In the genomic region with DNA sequence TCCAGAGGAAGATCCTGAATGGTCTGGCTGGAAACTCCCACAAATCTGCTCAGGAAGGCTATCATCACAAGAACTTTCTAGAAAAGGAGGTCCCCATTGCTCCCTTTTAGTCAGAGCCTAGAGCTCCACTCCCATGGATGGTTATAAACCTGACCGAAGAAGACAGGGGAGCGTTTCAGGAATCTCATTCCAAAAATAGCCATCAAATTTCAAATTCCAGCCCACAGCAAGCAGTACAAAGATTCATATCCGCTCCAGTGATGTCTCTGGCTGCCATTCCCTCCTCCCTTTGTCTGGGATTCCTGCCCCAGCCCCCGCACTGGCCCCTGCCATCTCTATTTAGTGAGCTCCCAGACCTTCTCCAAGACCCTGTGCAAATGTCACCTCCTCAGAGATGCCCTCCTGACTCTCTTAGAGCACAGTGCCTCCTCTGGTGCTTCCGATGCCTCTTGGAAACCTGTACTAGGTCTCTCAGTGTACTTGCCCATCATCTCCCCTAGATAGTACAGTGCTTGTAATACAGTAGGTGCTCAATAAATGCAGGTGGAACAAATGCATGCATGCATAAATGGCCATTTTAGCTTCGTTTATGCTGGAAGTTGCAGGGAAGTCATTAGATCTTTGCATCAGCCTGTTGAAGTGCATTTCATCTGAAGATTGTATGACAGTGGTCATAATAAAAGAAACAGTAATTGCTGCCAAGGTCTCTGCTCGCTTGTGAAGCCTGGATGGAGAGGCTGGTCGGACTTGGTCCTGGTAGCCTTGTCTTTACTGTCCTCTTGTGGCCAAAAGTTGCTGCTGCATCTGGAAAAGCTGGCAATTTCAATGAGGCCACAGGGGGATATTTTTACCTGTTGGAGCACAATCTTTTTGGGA, we compare ENCODE assay signal across 8 cellular contexts. TPM values are rescaled to one million over a fixed set of nuclear protein-coding genes. Genes with fewer than 3 reads are reported as not detected.
DNase-seq lines count a peak whose midpoint lies in the region; ATAC-seq and TF ChIP-seq lines count a peak whose summit lies in the region.

No MANE protein-coding gene starts in this region.

- peak; percentile 83 for ATAC-seq in HG02973 (IDR thresholded peaks at IDR 0.05; ENCODE audit: unreplicated experiment)
- ATAC-seq in activated T-cell treated with anti-CD3 and anti-CD28 coated beads, Interleukin-2, amount 50 U/mL, for 72 hours (replicated peaks in 1 of 2), result peak in 1 of 2 donors; percentile 32

- H3K27ac ChIP-seq in AG04450 (ENCODE audit: low read depth, low read length), result no peak overlapping the region

- no peak overlapping the region for H3K27ac Mint-ChIP-seq in activated T-cell treated with anti-CD3 and anti-CD28 coated beads, Interleukin-2, amount 50 U/mL, for 72 hours
- H3K27ac Mint-ChIP-seq in glutamatergic neuron (ENCODE audit: unreplicated experiment), result no peak overlapping the region

- peaks cover 6% of the 10 kb centered on the region for H3K27me3 Mint-ChIP-seq in activated T-cell treated with anti-CD3 and anti-CD28 coated beads, Interleukin-2, amount 50 U/mL, for 72 hours (ENCODE audit: low read depth)
- H3K27me3 Mint-ChIP-seq in glutamatergic neuron (ENCODE audit: unreplicated experiment), result no peaks in the 10 kb centered on the region

- no peaks in the 10 kb centered on the region for H3K9me3 Mint-ChIP-seq in activated T-cell treated with anti-CD3 and anti-CD28 coated beads, Interleukin-2, amount 50 U/mL, for 72 hours
- H3K9me3 Mint-ChIP-seq in glutamatergic neuron (ENCODE audit: unreplicated experiment), result no peaks in the 10 kb centered on the region

- CTCF ChIA-PET in AG04450 (lab: Charles Lee), result interaction anchor here (0.6 to 2.6 kb wide), 16 partner anchors 9 to 1065 kb away, joined by 3 to 10 read pairs (median 4); no protein-coding TSS in a partner anchor

- POLR2A ChIA-PET in AG04450 (lab: Yijun Ruan, JAX), result no interaction called here

- TF ChIP-seq CTCF in AG04450 (IDR thresholded peaks at IDR 0.05; ENCODE audit: low read depth, low read length) (peak; percentile 99), GM10266 (IDR thresholded peaks at IDR 0.05; ENCODE audit: control insufficient read depth, insufficient read depth, low read depth, missing control alignments) (peak; percentile 83), glutamatergic neuron (IDR thresholded peaks at IDR 0.05; ENCODE audit: partially characterized antibody, unreplicated experiment) (peak; percentile 92)

- no peak overlapping the region for H3K4me3 ChIP-seq in AG04450 (ENCODE audit: low read depth, low read length)

- H3K4me3 Mint-ChIP-seq in activated T-cell treated with anti-CD3 and anti-CD28 coated beads, Interleukin-2, amount 50 U/mL, for 72 hours, result no peak overlapping the region
- no peak overlapping the region for H3K4me3 Mint-ChIP-seq in glutamatergic neuron (ENCODE audit: unreplicated experiment)

- no peaks in the 10 kb centered on the region for H3K9me3 ChIP-seq in AG04450 (ENCODE audit: control insufficient read depth, insufficient read depth, low read length)

- H3K4me1 Mint-ChIP-seq in activated T-cell treated with anti-CD3 and anti-CD28 coated beads, Interleukin-2, amount 50 U/mL, for 72 hours (ENCODE audit: low read depth), result no peaks in the 10 kb centered on the region
- H3K4me1 Mint-ChIP-seq in glutamatergic neuron (ENCODE audit: low read depth, unreplicated experiment), result no peaks in the 10 kb centered on the region

- DNase-seq in AG04450 (ENCODE audit: low read depth, low spot score) (peak; percentile 45), GM10266 (ENCODE audit: extremely low spot score) (peak; percentile 56), NCI-H2227 (lab: John Stamatoyannopoulos, UW; ENCODE audit: unreplicated experiment) (peak; percentile 68), glutamatergic neuron (peak; percentile 65), posterior cingulate gyrus (peak in 8 of 10 donors; percentile 21 to 89 (median 54))
- peak; percentile 24 to 29 for DNase-seq in activated T-cell treated with anti-CD3 and anti-CD28 coated beads, Interleukin-2, amount 50 U/mL, for 72 hours
- no peak for DNase-seq in effector CD4-positive, alpha-beta T cell

- H3K36me3 Mint-ChIP-seq in activated T-cell treated with anti-CD3 and anti-CD28 coated beads, Interleukin-2, amount 50 U/mL, for 72 hours (ENCODE audit: insufficient read depth in 2 of 2), result no peaks in the 10 kb centered on the region
- H3K36me3 Mint-ChIP-seq in glutamatergic neuron (ENCODE audit: unreplicated experiment), result no peaks in the 10 kb centered on the region

- intact Hi-C loops in posterior cingulate gyrus (cut with DNase I), result loop anchor here (5.0 kb wide), 1 partner anchor 1044 kb away; no protein-coding TSS in a partner anchor

- H3K27me3 ChIP-seq in AG04450 (ENCODE audit: control insufficient read depth, insufficient read depth, low read length), result no peaks in the 10 kb centered on the region

RNA-seq across cellular contexts. Expression of a gene that starts 32.0 kb away (rescaled TPM):
- not detected in 2 replicates for polyA plus RNA-seq in AG04450 (2011; rRNA removed)
- not detected in 2 replicates for polyA minus RNA-seq in AG04450 (2011; rRNA and poly(A)+ RNA removed)
- total RNA-seq in activated T-cell treated with anti-CD3 and anti-CD28 coated beads, Interleukin-2, amount 50 U/mL, for 72 hours, result not detected
- total RNA-seq in glutamatergic neuron (ENCODE audit: unreplicated experiment), result not detected
